ENCODE assay signal across 10 cellular contexts in genomic region chr12:12976366-12976765, GRCh38. TPM values are rescaled to one million over a fixed set of nuclear protein-coding genes. Genes with fewer than 3 reads are reported as not detected.
DNase-seq lines count a peak whose midpoint lies in the region; ATAC-seq and TF ChIP-seq lines count a peak whose summit lies in the region.
"Had no signal": no experiment of that assay in that cellular context is flagged by ENCODE, and none has a peak within 500 bp of the region (broad histone marks: within the 10 kb centered on the region; RNA-seq: fewer than 3 reads in every experiment).

No MANE protein-coding gene starts in this region.

- H3K4me3 ChIP-seq in psoas muscle = no peak overlapping the region

- WGBS in psoas muscle, 3 donors = 68 to 84% (median 73%) methylated on average over 2 of the region's 2 CpGs

- H3K4me1 ChIP-seq in psoas muscle = no peaks in the 10 kb centered on the region

- peak; percentile 38 for ATAC-seq in SK-N-SH treated with all-trans-retinoic acid at 6 μM for 48 hours
- peak; percentile 40 to 84 (median 76) for ATAC-seq in psoas muscle

- peak overlapping the region; percentile 18 for H3K27ac ChIP-seq in psoas muscle

- no peaks in the 10 kb centered on the region for H3K27me3 ChIP-seq in psoas muscle (ENCODE audit: insufficient read depth in 3 of 3, low read length in 2 of 3)

- H3K9me3 ChIP-seq in psoas muscle = peaks cover 9% of the 10 kb centered on the region

- DNase-seq in Ammon's horn (ENCODE audit: low spot score) (peak; percentile 45), fibroblast of the conjunctiva (ENCODE audit: low read depth) (peak; percentile 89), psoas muscle (no peak), NCI-H1092 treated with DMSO at 0.1 percent for 48 hours (lab: John Stamatoyannopoulos, UW) (no peak), NCI-H774 (lab: John Stamatoyannopoulos, UW) (no peak), HK-2 (ENCODE audit: unreplicated experiment) (no peak)
- no peak for DNase-seq in activated effector memory CD4-positive, alpha-beta T cell treated with Interleukin-2 at 50 U/mL for 16 hours
- DNase-seq: activated B cell treated with CpG ODN at 0.5 μM for 24 hours, NCI-H446 had no signal

- no peak for TF ChIP-seq CTCF in psoas muscle (IDR thresholded peaks at IDR 0.05)

- intact Hi-C loops in psoas muscle (cut with DNase I) = no loop called here

- H3K36me3 ChIP-seq in psoas muscle (ENCODE audit: insufficient read depth in 1 of 2, low read depth in 1 of 2) = peaks cover 7 to 69% of the 10 kb centered on the region in 2 donors

TF ChIP-seq in SK-N-SH treated with all-trans-retinoic acid at 6 μM for 48 hours, 23 proteins besides CTCF, POLR2A, EP300 and RAD21:
- no peak for TF ChIP-seq PPARA (CRISPR knock-in tag; IDR thresholded peaks at IDR 0.05; ENCODE audit: borderline replicate concordance)
- TF ChIP-seq CSRNP3 (CRISPR knock-in tag; IDR thresholded peaks at IDR 0.05) = no peak
- no peak for TF ChIP-seq ZC3H10 (CRISPR knock-in tag; IDR thresholded peaks at IDR 0.05)
- TF ChIP-seq CREB5 (CRISPR knock-in tag; IDR thresholded peaks at IDR 0.05; ENCODE audit: low read depth) = no peak
- TF ChIP-seq ZFP3 (CRISPR knock-in tag; IDR thresholded peaks at IDR 0.05) = no peak
- no peak for TF ChIP-seq ZNF8 (CRISPR knock-in tag; IDR thresholded peaks at IDR 0.05)
- no peak for TF ChIP-seq ISL1 (CRISPR knock-in tag; IDR thresholded peaks at IDR 0.05)
- no peak for TF ChIP-seq SNAI2 (CRISPR knock-in tag; IDR thresholded peaks at IDR 0.05)
- TF ChIP-seq ARNTL (CRISPR knock-in tag; IDR thresholded peaks at IDR 0.05; ENCODE audit: borderline replicate concordance, low read depth) = no peak
- no peak for TF ChIP-seq TOX (CRISPR knock-in tag; IDR thresholded peaks at IDR 0.05; ENCODE audit: borderline replicate concordance)

RNA-seq across cellular contexts. Expression of gene HEBP1, which starts 23.7 kb away (rescaled TPM):
- 10 to 100 TPM; 27.0 to 39.3 (median 35.5) TPM for total RNA-seq in psoas muscle
- 10 to 100 TPM; 19.4 to 38.4 (median 31.5) TPM for polyA plus RNA-seq in psoas muscle

RNA-seq across cellular contexts. Expression of gene GPRC5D, which starts 24.4 kb away (rescaled TPM):
- total RNA-seq in psoas muscle = not detected
- not detected for polyA plus RNA-seq in psoas muscle

Comparison
In these comparisons a context has a peak if more than half of its experiments do, and no peak if none do; other contexts are left out.
1. DNase-seq: peak in Ammon's horn (single experiment) and fibroblast of the conjunctiva (single experiment); none in psoas muscle (0 of 2), NCI-H1092 treated with DMSO at 0.1 percent for 48 hours (single experiment), NCI-H774 (single experiment), HK-2 (single experiment) and activated effector memory CD4-positive, alpha-beta T cell treated with Interleukin-2 at 50 U/mL for 16 hours (single experiment).